8 cellular contexts compared by ENCODE assay signal in the genomic region with DNA sequence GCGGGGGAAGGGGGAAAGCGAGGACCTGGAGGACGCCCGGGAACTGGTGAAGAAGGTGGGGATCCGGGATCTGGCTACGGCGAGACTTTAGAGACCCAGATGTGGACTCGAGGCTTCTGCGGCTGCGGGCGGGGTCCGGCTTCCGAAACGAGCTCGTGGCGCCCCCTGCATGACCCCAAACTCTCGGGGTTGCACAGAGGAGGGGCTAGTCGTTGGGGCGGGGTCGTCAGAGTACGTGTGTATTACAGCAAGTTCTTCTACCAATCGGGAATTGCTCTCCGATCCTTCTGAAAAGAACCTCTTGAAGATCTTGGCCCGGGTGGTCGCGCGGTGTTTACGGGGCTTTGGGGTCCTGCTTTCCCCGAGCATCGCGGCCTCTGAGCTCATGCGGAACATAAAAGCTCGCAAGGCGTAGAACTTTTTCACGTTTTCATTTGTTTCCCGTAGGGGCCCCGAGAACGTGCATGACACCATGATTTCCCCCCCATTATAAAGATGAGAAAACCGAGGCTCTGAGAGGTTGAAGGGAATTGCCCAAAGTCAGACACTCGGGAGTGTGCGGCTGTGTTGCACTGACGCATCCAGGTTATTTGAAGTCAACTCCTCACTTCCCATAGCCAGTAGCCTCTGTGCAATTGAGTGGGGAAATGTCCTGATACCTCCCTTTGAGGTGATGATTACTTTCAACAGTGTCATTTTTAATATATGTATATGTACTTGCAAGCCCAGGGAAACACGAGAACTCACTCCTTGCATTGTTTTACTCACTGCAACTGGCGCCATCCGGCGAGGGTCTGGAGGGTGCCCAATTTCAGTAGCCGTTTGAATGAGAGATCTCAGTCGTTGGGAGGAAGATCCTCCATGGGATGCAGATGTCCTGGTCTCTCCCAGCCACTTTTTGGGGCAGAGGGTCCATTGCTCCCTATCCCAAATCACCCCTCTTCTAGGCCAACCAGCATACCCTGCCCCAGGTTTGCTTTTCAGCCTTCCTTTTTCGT. TPM values are rescaled to one million over a fixed set of nuclear protein-coding genes. Genes with fewer than 3 reads are reported as not detected.
DNase-seq lines count a peak whose midpoint lies in the region; ATAC-seq and TF ChIP-seq lines count a peak whose summit lies in the region.

Gene BEND4, minus strand, starts transcription at position 149 of the 998 bp plus-strand sequence. CDS start 512 bp downstream, outside the sequence.

- H3K27me3 Mint-ChIP-seq in nephron progenitor cell (ENCODE audit: low read depth, poor library complexity) (peaks cover 93% of the 10 kb centered on the region), Caco-2 (ENCODE audit: insufficient read depth, unreplicated experiment) (peaks cover 7% of the 10 kb centered on the region)

- ATAC-seq in GM19035 (IDR thresholded peaks at IDR 0.05; ENCODE audit: unreplicated experiment) (peak; percentile 5), HG03432 (IDR thresholded peaks at IDR 0.05; ENCODE audit: unreplicated experiment) (peak; percentile 27)

- H3K4me2 ChIP-seq in BLaER1 treated with 17β-estradiol and CSF1 and Interleukin-3, amounts not matched to agents 10 nM and 100 nM: peak within 1 kb of the TSS; percentile 85 to 98 (median 91)

- H3K36me3 Mint-ChIP-seq in nephron progenitor cell (ENCODE audit: low read depth) (no peaks in the 10 kb centered on the region), Caco-2 (ENCODE audit: insufficient read depth, unreplicated experiment) (no peaks in the 10 kb centered on the region)

- peaks cover 0 to 29% (median 17%) of the 10 kb centered on the region in 11 experiments; a peak in 11 of 22 replicates for H4K20me1 ChIP-seq in BLaER1 treated with 17β-estradiol and CSF1 and Interleukin-3, amounts not matched to agents 10 nM and 100 nM

- peaks cover 15 to 39% (median 33%) of the 10 kb centered on the region in 10 experiments for H3K4me1 ChIP-seq in BLaER1 treated with 17β-estradiol and CSF1 and Interleukin-3, amounts not matched to agents 10 nM and 100 nM
- no peaks in the 10 kb centered on the region for H3K4me1 ChIP-seq in Caco-2

- no peaks in the 10 kb centered on the region for H3K27me3 ChIP-seq in BLaER1 treated with 17β-estradiol and CSF1 and Interleukin-3, amounts not matched to agents 10 nM and 100 nM
- H3K27me3 ChIP-seq in Caco-2 (replicated peaks; ENCODE audit: control insufficient read depth, insufficient read depth, low read length): no peaks in the 10 kb centered on the region

- CTCF ChIA-PET in Caco-2 (lab: Charles Lee): no interaction called here

- peaks cover 0 to 4% (median 0%) of the 10 kb centered on the region in 11 experiments; a peak in 2 of 22 replicates for H3K36me3 ChIP-seq in BLaER1 treated with 17β-estradiol and CSF1 and Interleukin-3, amounts not matched to agents 10 nM and 100 nM
- H3K36me3 ChIP-seq in Caco-2 (ENCODE audit: control insufficient read depth, insufficient read depth, low read length): no peaks in the 10 kb centered on the region

- H3K9me3 Mint-ChIP-seq in nephron progenitor cell: peaks cover 10% of the 10 kb centered on the region
- peaks cover 22% of the 10 kb centered on the region for H3K9me3 Mint-ChIP-seq in Caco-2 (ENCODE audit: unreplicated experiment)

- H3K27ac Mint-ChIP-seq in nephron progenitor cell: no peak within 1 kb of the TSS
- H3K27ac Mint-ChIP-seq in Caco-2 (ENCODE audit: unreplicated experiment): no peak within 1 kb of the TSS

- peak within 1 kb of the TSS; percentile 34 to 91 (median 87); a peak in 21 of 22 replicates for H3K27ac ChIP-seq in BLaER1 treated with 17β-estradiol and CSF1 and Interleukin-3, amounts not matched to agents 10 nM and 100 nM

- POLR2A ChIA-PET in Caco-2 (lab: Charles Lee): no interaction called here

- no TSS peak for BruUV-seq in Caco-2 (replicated peaks; lab: Mats Ljungman, UMichigan)

- peaks cover 6% of the 10 kb centered on the region for H3K4me1 Mint-ChIP-seq in nephron progenitor cell
- no peaks in the 10 kb centered on the region for H3K4me1 Mint-ChIP-seq in Caco-2 (ENCODE audit: low read depth, unreplicated experiment)

- in situ Hi-C loops in astrocyte of the spinal cord (cut with HindIII; ENCODE audit: low sequenced_read_pairs): no loop called here

- DNase-seq in astrocyte of the spinal cord (ENCODE audit: low read depth, low spot score): no peak
- DNase-seq in nephron progenitor cell: no peak
- DNase-seq in Caco-2: no peak
- DNase-seq in pons (ENCODE audit: low spot score): no peak
- DNase-seq in iPS-NIHi7 (ENCODE audit: extremely low spot score): no peak

- H3K9me3 ChIP-seq in BLaER1 treated with 17β-estradiol and CSF1 and Interleukin-3, amounts not matched to agents 10 nM and 100 nM (replicated peaks in 1 of 11): no peaks in the 10 kb centered on the region
- no peaks in the 10 kb centered on the region for H3K9me3 ChIP-seq in Caco-2

- peak within 1 kb of the TSS; percentile 82 for H3K4me3 Mint-ChIP-seq in nephron progenitor cell
- H3K4me3 Mint-ChIP-seq in Caco-2 (ENCODE audit: unreplicated experiment): no peak within 1 kb of the TSS

- intact Hi-C loops in Caco-2 (cut with micrococcal nuclease; ENCODE audit: unreplicated experiment): no loop called here

- peak within 1 kb of the TSS; percentile 77 to 92 (median 87) for H3K9ac ChIP-seq in BLaER1 treated with 17β-estradiol and CSF1 and Interleukin-3, amounts not matched to agents 10 nM and 100 nM

- H3K4me3 ChIP-seq in BLaER1 treated with 17β-estradiol and CSF1 and Interleukin-3, amounts not matched to agents 10 nM and 100 nM: peak within 1 kb of the TSS; percentile 75 to 95 (median 91)
- H3K4me3 ChIP-seq in astrocyte of the spinal cord (ENCODE audit: low read depth, low read length) (peak within 1 kb of the TSS; percentile 12), Caco-2 (ENCODE audit: low read depth, low read length) (no peak within 1 kb of the TSS)

- TF ChIP-seq CTCF in astrocyte of the spinal cord (IDR thresholded peaks at IDR 0.05; ENCODE audit: low read depth, low read length): no peak
- no peak for TF ChIP-seq CTCF in nephron progenitor cell (IDR thresholded peaks at IDR 0.05)
- TF ChIP-seq CTCF in Caco-2 (IDR thresholded peaks at IDR 0.05; ENCODE audit: insufficient read depth in 1 of 2, low read depth in 1 of 2, low read length in 1 of 2, severe bottlenecking in 1 of 2, unreplicated experiment in 1 of 2): no peak

RNA-seq across cellular contexts. Expression of gene BEND4, which starts in this region (rescaled TPM):
- total RNA-seq in Caco-2 (2022): not detected in 2 replicates
